ENCODE assay signal across 8 cellular contexts in the genomic region with DNA sequence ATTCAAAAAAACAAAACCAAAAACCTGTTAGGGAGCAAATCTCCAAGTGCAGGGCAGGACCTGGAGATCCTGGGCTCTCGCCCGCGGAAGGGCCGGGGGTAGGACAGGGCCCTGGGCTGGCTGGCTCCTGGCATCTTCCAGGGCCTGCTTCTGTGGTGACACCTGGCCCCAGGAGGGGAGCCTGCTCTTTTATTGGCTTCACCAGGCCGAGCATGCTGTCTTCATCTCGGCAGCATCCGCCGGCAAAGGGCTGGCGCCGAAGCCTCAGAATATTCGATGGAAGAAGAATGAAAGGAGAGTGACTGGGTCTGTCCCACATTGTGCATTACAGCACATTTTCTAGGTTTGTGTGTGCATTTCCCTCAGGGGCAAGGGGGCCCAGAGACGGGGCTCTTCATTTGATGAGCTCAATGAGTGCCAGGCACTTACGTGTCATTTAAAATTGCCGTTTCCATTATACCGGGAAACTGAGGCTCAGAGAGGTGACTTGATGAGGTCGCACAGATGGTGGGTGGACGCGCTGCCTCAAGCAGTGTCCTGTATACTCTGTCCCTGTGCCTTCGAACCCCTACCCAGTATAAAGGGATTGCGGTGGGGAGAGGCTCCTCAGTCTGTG.
A peak's percentile ranks its signal among the peaks of the same experiment; 100 is the strongest.
DNase-seq lines count a peak whose midpoint lies in the region; ATAC-seq and TF ChIP-seq lines count a peak whose summit lies in the region.

No MANE protein-coding gene starts in this region.

- peak; percentile 49 for DNase-seq in Right ventricle myocardium superior
- no peak for DNase-seq in Right ventricle myocardium inferior (ENCODE audit: missing footprints)
- DNase-seq in activated naive CD4-positive, alpha-beta T cell treated with anti-CD3 and anti-CD28 coated beads, Interleukin-2, amount 50 U/mL, for 72 hours (ENCODE audit: low spot score in 2 of 2): peak in 1 of 2 donors; percentile 13
- no peak for DNase-seq in smooth muscle cell (lab: John Stamatoyannopoulos, UW; ENCODE audit: unreplicated experiment)
- DNase-seq in NCI-H2107 treated with DMSO at 0.1 percent for 48 hours (lab: John Stamatoyannopoulos, UW; ENCODE audit: unreplicated experiment): no peak
- DNase-seq in HCEC 1CT: no peak

- no peak overlapping the region for H3K27ac ChIP-seq in smooth muscle cell (ENCODE audit: low read depth)

- H4K20me1 ChIP-seq in smooth muscle cell (ENCODE audit: low read depth): no peaks in the 10 kb centered on the region

- H3K27ac Mint-ChIP-seq in activated naive CD4-positive, alpha-beta T cell treated with anti-CD3 and anti-CD28 coated beads, Interleukin-2, amount 50 U/mL, for 72 hours: peak overlapping the region; percentile 89 to 92

- H3F3A ChIP-seq in smooth muscle cell (ENCODE audit: low read depth): no peaks in the 10 kb centered on the region

- H3K4me3 ChIP-seq in iPS-15b (ENCODE audit: low read depth, low read length) (peak overlapping the region; percentile 66), smooth muscle cell (peak overlapping the region; percentile 81)

- no peaks in the 10 kb centered on the region for H3K36me3 Mint-ChIP-seq in activated naive CD4-positive, alpha-beta T cell treated with anti-CD3 and anti-CD28 coated beads, Interleukin-2, amount 50 U/mL, for 72 hours

- H3K36me3 ChIP-seq in iPS-15b (ENCODE audit: control insufficient read depth, insufficient read depth, low read length) (no peaks in the 10 kb centered on the region), smooth muscle cell (ENCODE audit: low read depth) (no peaks in the 10 kb centered on the region)

- peak overlapping the region; percentile 99 for H2AFZ ChIP-seq in smooth muscle cell (ENCODE audit: low read depth)

- no peaks in the 10 kb centered on the region for H3K9me3 ChIP-seq in iPS-15b (ENCODE audit: control insufficient read depth, insufficient read depth, low read length)
- H3K9me3 ChIP-seq in smooth muscle cell (replicated peaks; ENCODE audit: low read depth): no peaks in the 10 kb centered on the region

- H3K9ac ChIP-seq in iPS-15b (ENCODE audit: low read depth, low read length) (peak overlapping the region; percentile 85), smooth muscle cell (ENCODE audit: low read depth) (peak overlapping the region; percentile 86)

- ATAC-seq in Right ventricle myocardium superior (ENCODE audit: poor library complexity): no peak
- ATAC-seq in Right ventricle myocardium inferior: no peak
- ATAC-seq in activated naive CD4-positive, alpha-beta T cell treated with anti-CD3 and anti-CD28 coated beads, Interleukin-2, amount 50 U/mL, for 72 hours: peak in 1 of 2 donors; percentile 0
- no peak for ATAC-seq in GM21619 (IDR thresholded peaks at IDR 0.05; ENCODE audit: unreplicated experiment)

- no peak for TF ChIP-seq CTCF in smooth muscle cell (IDR thresholded peaks at IDR 0.05; ENCODE audit: borderline replicate concordance, insufficient read depth, poor library complexity, severe bottlenecking)

- H3K9me3 Mint-ChIP-seq in activated naive CD4-positive, alpha-beta T cell treated with anti-CD3 and anti-CD28 coated beads, Interleukin-2, amount 50 U/mL, for 72 hours: no peaks in the 10 kb centered on the region

- no peaks in the 10 kb centered on the region for H3K79me2 ChIP-seq in smooth muscle cell (ENCODE audit: low read depth)

- H3K27me3 ChIP-seq in iPS-15b (ENCODE audit: control insufficient read depth, insufficient read depth, low read length): no peaks in the 10 kb centered on the region
- no peaks in the 10 kb centered on the region for H3K27me3 ChIP-seq in smooth muscle cell (ENCODE audit: low read depth)

- H3K4me2 ChIP-seq in smooth muscle cell: peak overlapping the region; percentile 96

- 46% methylated on average over 20 of the region's 20 CpGs for WGBS in smooth muscle cell (ENCODE audit: low lambda C conversion rate)

- no peaks in the 10 kb centered on the region for H3K4me1 ChIP-seq in iPS-15b (ENCODE audit: control insufficient read depth, insufficient read depth, low read length)
- H3K4me1 ChIP-seq in smooth muscle cell (ENCODE audit: low read depth): peaks cover 18% of the 10 kb centered on the region

- intact Hi-C loops in Right ventricle myocardium superior (cut with DNase I): loop anchor here (5.0 kb wide), 1 partner anchor 69 kb away; a partner anchor contains a TSS
- intact Hi-C loops in Right ventricle myocardium inferior (cut with DNase I): no loop called here
